ENCODE assay signal across 15 cellular contexts in the genomic region with DNA sequence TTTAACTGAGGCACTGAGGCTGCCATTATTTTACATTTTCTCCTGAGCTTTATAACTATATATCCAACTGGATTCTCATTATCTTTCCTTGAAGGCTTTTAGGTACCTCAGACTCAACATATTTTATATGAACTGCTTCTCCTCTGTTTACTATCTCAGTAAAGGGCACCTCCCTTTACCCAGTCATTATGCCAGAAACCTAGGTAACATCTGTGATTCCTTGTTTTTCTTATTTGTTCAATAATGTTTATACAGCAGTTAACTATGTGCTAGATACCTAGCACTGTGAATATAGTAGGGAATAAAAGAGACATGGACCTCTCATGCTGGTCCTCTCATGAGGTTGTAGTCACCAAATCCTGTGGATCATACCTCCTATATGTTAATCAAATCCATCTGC.
"Had no signal": no experiment of that assay in that cellular context is flagged by ENCODE, and none has a peak within 500 bp of the region (broad histone marks: within the 10 kb centered on the region; RNA-seq: fewer than 3 reads in every experiment).

No MANE protein-coding gene starts in this region.

- H3K27me3 Mint-ChIP-seq: activated CD4-positive, alpha-beta T cell treated with anti-CD3 and anti-CD28 coated beads for 36 hours had no signal

- H3K4me3 ChIP-seq: cardiac muscle cell, left ventricle myocardium inferior, sigmoid colon had no signal

- H3K9me3 Mint-ChIP-seq: activated naive CD4-positive, alpha-beta T cell treated with anti-CD3 and anti-CD28 coated beads for 36 hours; activated T-helper 1 cell treated with anti-CD3 and anti-CD28 coated beads, Interleukin-12 subunit alpha, Interleukin-12 subunit beta, Interleukin-2, Interleukin-4 antibody, amounts not matched to agents 30 ng/mL and 10 ng/mL and 1 ng/mL, durations not matched to agents 14 hours and 24 hours and 36 hours had no signal

- DNase-seq: activated CD4-positive, alpha-beta T cell treated with anti-CD3 and anti-CD28 coated beads for 36 hours; activated CD8-positive, alpha-beta T cell treated with anti-CD3 and anti-CD28 coated beads, Interleukin-2, amount 10 ng/mL, durations not matched to agents 7 days and 5 days; activated naive CD4-positive, alpha-beta T cell treated with anti-CD3 and anti-CD28 coated beads for 36 hours; islet precursor cell; left ventricle myocardium inferior; mesenchymal stem cell; occipital lobe; sigmoid colon; stimulated activated CD4-positive, alpha-beta T cell treated with anti-CD3 and anti-CD28 coated beads, Interleukin-2, amount 100 ng/mL, for 48 hours; stimulated activated naive CD4-positive, alpha-beta T cell treated with Interleukin-2 at 50 U/mL for 16 hours; trophoblast cell had no signal

- H3K9me3 ChIP-seq: left ventricle myocardium inferior, sigmoid colon had no signal

- ATAC-seq: activated CD4-positive, alpha-beta T cell treated with anti-CD3 and anti-CD28 coated beads for 36 hours; activated CD8-positive, alpha-beta T cell treated with anti-CD3 and anti-CD28 coated beads, Interleukin-2, amount 10 ng/mL, durations not matched to agents 7 days and 5 days had no signal

- H3K27ac Mint-ChIP-seq: activated CD4-positive, alpha-beta T cell treated with anti-CD3 and anti-CD28 coated beads for 36 hours; activated CD8-positive, alpha-beta T cell treated with anti-CD3 and anti-CD28 coated beads, Interleukin-2, amount 10 ng/mL, durations not matched to agents 7 days and 5 days; activated naive CD4-positive, alpha-beta T cell treated with anti-CD3 and anti-CD28 coated beads for 36 hours; activated T-helper 1 cell treated with anti-CD3 and anti-CD28 coated beads, Interleukin-12 subunit alpha, Interleukin-12 subunit beta, Interleukin-2, Interleukin-4 antibody, amounts not matched to agents 30 ng/mL and 10 ng/mL and 1 ng/mL, durations not matched to agents 14 hours and 24 hours and 36 hours; nephron had no signal

- H3K36me3 ChIP-seq: cardiac muscle cell, sigmoid colon had no signal

- FAIRE-seq: astrocyte had no signal

- H3K4me3 Mint-ChIP-seq: activated CD4-positive, alpha-beta T cell treated with anti-CD3 and anti-CD28 coated beads for 36 hours; activated CD8-positive, alpha-beta T cell treated with anti-CD3 and anti-CD28 coated beads, Interleukin-2, amount 10 ng/mL, durations not matched to agents 7 days and 5 days; activated naive CD4-positive, alpha-beta T cell treated with anti-CD3 and anti-CD28 coated beads for 36 hours; activated T-helper 1 cell treated with anti-CD3 and anti-CD28 coated beads, Interleukin-12 subunit alpha, Interleukin-12 subunit beta, Interleukin-2, Interleukin-4 antibody, amounts not matched to agents 30 ng/mL and 10 ng/mL and 1 ng/mL, durations not matched to agents 14 hours and 24 hours and 36 hours; nephron had no signal
